ENCODE assay signal across 14 cellular contexts in genomic region chr6:16673011-16673797, GRCh38.
"Had no signal": no experiment of that assay in that cellular context is flagged by ENCODE, and none has a peak within 500 bp of the region (broad histone marks: within the 10 kb centered on the region; RNA-seq: fewer than 3 reads in every experiment).

No MANE protein-coding gene starts in this region.

- H3K4me3 ChIP-seq: adrenal gland, esophagus squamous epithelium, heart right ventricle, SJSA1, tibial artery had no signal

- H3K27ac Mint-ChIP-seq: activated B cell treated with CpG ODN at 0.5 μM for 24 hours had no signal

- H3K9me3 Mint-ChIP-seq: activated B cell treated with CpG ODN at 0.5 μM for 24 hours; effector memory CD8-positive, alpha-beta T cell had no signal

- H3K27me3 ChIP-seq: adrenal gland, esophagus squamous epithelium, heart right ventricle, SJSA1, tibial artery had no signal

- H3K27me3 Mint-ChIP-seq: activated B cell treated with CpG ODN at 0.5 μM for 24 hours; effector memory CD8-positive, alpha-beta T cell; naive thymus-derived CD4-positive, alpha-beta T cell had no signal

- H3K27ac ChIP-seq: adrenal gland, parathyroid adenoma, tibial artery had no signal

- H3K9me3 ChIP-seq: adrenal gland, esophagus squamous epithelium, heart right ventricle, SJSA1, tibial artery had no signal

- H3K36me3 ChIP-seq: adrenal gland, esophagus squamous epithelium, heart right ventricle, SJSA1, tibial artery had no signal

- H3K4me3 Mint-ChIP-seq: activated B cell treated with CpG ODN at 0.5 μM for 24 hours; naive thymus-derived CD4-positive, alpha-beta T cell had no signal

- DNase-seq: activated B cell treated with CpG ODN at 0.5 μM for 24 hours; activated CD4-positive, alpha-beta T cell treated with anti-CD3 and anti-CD28 coated beads for 48 hours; activated CD8-positive, alpha-beta memory T cell treated with anti-CD3 and anti-CD28 coated beads, Interleukin-2, amount 50 U/mL, for 4 hours; activated naive CD4-positive, alpha-beta T cell treated with Interleukin-2 at 50 U/mL for 16 hours; adrenal gland; effector memory CD8-positive, alpha-beta T cell; esophagus squamous epithelium; heart right ventricle; naive thymus-derived CD4-positive, alpha-beta T cell; stimulated activated naive CD8-positive, alpha-beta T cell treated with anti-CD3 and anti-CD28 coated beads, Interleukin-15, Interleukin-2, amounts not matched to agents 100 U/mL and 50 U/mL, for 24 hours; substantia nigra; tibial artery had no signal

- ATAC-seq: effector memory CD8-positive, alpha-beta T cell; heart right ventricle; naive thymus-derived CD4-positive, alpha-beta T cell; stimulated activated naive CD8-positive, alpha-beta T cell treated with anti-CD3 and anti-CD28 coated beads, Interleukin-15, Interleukin-2, amounts not matched to agents 100 U/mL and 50 U/mL, for 24 hours had no signal
